Comparison of ENCODE assay signal across 2 cellular contexts in genomic region chr7:55409474-55410225, GRCh38.
TF ChIP-seq lines count a peak whose summit lies in the region.

No MANE protein-coding gene starts in this region.

TF ChIP-seq in A549, 52 proteins besides CTCF, POLR2A, EP300 and RAD21 (continued from another document):
- TF ChIP-seq ZFP36 (IDR thresholded peaks at IDR 0.05; ENCODE audit: borderline replicate concordance, partially characterized antibody) (no peak), NFE2L2 (conservative IDR thresholded peaks at IDR 0.05; ENCODE audit: low read length) (no peak), FOSL2 (IDR thresholded peaks at IDR 0.05) (no peak), FOSL2 (CRISPR knock-in tag; IDR thresholded peaks at IDR 0.05) (no peak), CHD2 (IDR thresholded peaks at IDR 0.05; ENCODE audit: low read length, partially characterized antibody) (no peak), NPAS2 (CRISPR knock-in tag; IDR thresholded peaks at IDR 0.05; ENCODE audit: borderline replicate concordance) (no peak)
- TF ChIP-seq, protein P1, sequence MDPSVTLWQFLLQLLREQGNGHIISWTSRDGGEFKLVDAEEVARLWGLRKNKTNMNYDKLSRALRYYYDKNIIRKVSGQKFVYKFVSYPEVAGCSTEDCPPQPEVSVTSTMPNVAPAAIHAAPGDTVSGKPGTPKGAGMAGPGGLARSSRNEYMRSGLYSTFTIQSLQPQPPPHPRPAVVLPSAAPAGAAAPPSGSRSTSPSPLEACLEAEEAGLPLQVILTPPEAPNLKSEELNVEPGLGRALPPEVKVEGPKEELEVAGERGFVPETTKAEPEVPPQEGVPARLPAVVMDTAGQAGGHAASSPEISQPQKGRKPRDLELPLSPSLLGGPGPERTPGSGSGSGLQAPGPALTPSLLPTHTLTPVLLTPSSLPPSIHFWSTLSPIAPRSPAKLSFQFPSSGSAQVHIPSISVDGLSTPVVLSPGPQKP (IDR thresholded peaks at IDR 0.05; ENCODE audit: low read depth, low read length), result no peak

TF ChIP-seq in K562, 482 proteins besides CTCF, POLR2A, EP300 and RAD21 (continued from another document):
- TF ChIP-seq C11orf30 (IDR thresholded peaks at IDR 0.05; ENCODE audit: low read depth) (peak; percentile 47; the same call in 1 of the 2 replicates), NFE2 (IDR thresholded peaks at IDR 0.05; ENCODE audit: low read depth) (0 out of 2 replicates have a peak, but pooled peaks have one; percentile 40), BCL6 (CRISPR knock-in tag; IDR thresholded peaks at IDR 0.05) (no peak), MNT (conservative IDR thresholded peaks at IDR 0.05) (0 out of 4 replicates have a peak, but pooled peaks of 1 of the 2 experiments have one; percentile 12), KLF16 (IDR thresholded peaks at IDR 0.05) (no peak), ZHX1 (conservative IDR thresholded peaks at IDR 0.05; ENCODE audit: low read length) (no peak), SRSF3 (IDR thresholded peaks at IDR 0.05; ENCODE audit: insufficient read depth, low read length) (no peak), PRMT5 (CRISPR knock-in tag; IDR thresholded peaks at IDR 0.05) (no peak), MAFK (IDR thresholded peaks at IDR 0.05; ENCODE audit: low read length) (no peak), NFIC (IDR thresholded peaks at IDR 0.05) (peak; percentile 94), ZFP30 (CRISPR knock-in tag; IDR thresholded peaks at IDR 0.05; ENCODE audit: borderline replicate concordance) (no peak), SMARCA4 (IDR thresholded peaks at IDR 0.05) (0 out of 2 replicates have a peak, but pooled peaks have one; percentile 9), CHD4 (IDR thresholded peaks at IDR 0.05; ENCODE audit: insufficient read depth, insufficient replicate concordance, low read depth, low read length, poor library complexity, severe bottlenecking) (no peak), NFXL1 (CRISPR knock-in tag; IDR thresholded peaks at IDR 0.05) (no peak), NCOA1 (IDR thresholded peaks at IDR 0.05; ENCODE audit: low read depth) (no peak), NCOA4 (IDR thresholded peaks at IDR 0.05; ENCODE audit: partially characterized antibody) (no peak), ZNF354B (CRISPR knock-in tag; IDR thresholded peaks at IDR 0.05) (no peak), ZNF644 (tag; IDR thresholded peaks at IDR 0.05; ENCODE audit: low read depth) (0 out of 2 replicates have a peak, but pooled peaks have one; percentile 58), ARNT (IDR thresholded peaks at IDR 0.05) (0 out of 4 replicates have a peak, but pooled peaks of 1 of the 2 experiments have one; percentile 26), DLX4 (CRISPR knock-in tag; IDR thresholded peaks at IDR 0.05) (no peak), ILK (tag; IDR thresholded peaks at IDR 0.05; ENCODE audit: borderline replicate concordance, low read depth) (no peak), RBM25 (IDR thresholded peaks at IDR 0.05; ENCODE audit: low read depth, low read length, severe bottlenecking) (no peak), TEAD4 (IDR thresholded peaks at IDR 0.05; ENCODE audit: low read length) (peak; percentile 7; the same call in 1 of the 2 replicates), TEAD4 (CRISPR knock-in tag; IDR thresholded peaks at IDR 0.05; ENCODE audit: borderline replicate concordance) (no peak)
- TF ChIP-seq, protein P2, sequence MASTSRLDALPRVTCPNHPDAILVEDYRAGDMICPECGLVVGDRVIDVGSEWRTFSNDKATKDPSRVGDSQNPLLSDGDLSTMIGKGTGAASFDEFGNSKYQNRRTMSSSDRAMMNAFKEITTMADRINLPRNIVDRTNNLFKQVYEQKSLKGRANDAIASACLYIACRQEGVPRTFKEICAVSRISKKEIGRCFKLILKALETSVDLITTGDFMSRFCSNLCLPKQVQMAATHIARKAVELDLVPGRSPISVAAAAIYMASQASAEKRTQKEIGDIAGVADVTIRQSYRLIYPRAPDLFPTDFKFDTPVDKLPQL (IDR thresholded peaks at IDR 0.05; ENCODE audit: extremely low read depth, insufficient read length), result no peak
- TF ChIP-seq, protein P3, sequence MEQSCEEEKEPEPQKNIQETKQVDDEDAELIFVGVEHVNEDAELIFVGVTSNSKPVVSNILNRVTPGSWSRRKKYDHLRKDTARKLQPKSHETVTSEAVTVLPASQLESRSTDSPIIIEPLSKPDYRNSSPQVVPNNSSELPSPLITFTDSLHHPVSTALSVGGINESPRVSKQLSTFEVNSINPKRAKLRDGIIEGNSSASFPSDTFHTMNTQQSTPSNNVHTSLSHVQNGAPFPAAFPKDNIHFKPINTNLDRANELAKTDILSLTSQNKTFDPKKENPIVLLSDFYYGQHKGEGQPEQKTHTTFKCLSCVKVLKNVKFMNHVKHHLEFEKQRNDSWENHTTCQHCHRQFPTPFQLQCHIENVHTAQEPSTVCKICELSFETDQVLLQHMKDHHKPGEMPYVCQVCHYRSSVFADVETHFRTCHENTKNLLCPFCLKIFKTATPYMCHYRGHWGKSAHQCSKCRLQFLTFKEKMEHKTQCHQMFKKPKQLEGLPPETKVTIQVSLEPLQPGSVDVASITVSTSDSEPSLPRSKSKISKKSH (CRISPR knock-in tag; IDR thresholded peaks at IDR 0.05), result no peak
- TF ChIP-seq, protein P1 (CRISPR knock-in tag; IDR thresholded peaks at IDR 0.05), result no peak
- TF ChIP-seq, protein P4, sequence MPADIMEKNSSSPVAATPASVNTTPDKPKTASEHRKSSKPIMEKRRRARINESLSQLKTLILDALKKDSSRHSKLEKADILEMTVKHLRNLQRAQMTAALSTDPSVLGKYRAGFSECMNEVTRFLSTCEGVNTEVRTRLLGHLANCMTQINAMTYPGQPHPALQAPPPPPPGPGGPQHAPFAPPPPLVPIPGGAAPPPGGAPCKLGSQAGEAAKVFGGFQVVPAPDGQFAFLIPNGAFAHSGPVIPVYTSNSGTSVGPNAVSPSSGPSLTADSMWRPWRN (IDR thresholded peaks at IDR 0.05; ENCODE audit: low read depth), result no peak
